Comparison of ENCODE assay signal across 18 cellular contexts in genomic region chr1:18160290-18160942, GRCh38. TPM values are rescaled to one million over a fixed set of nuclear protein-coding genes. Genes with fewer than 3 reads are reported as not detected.
DNase-seq lines count a peak whose midpoint lies in the region; ATAC-seq and TF ChIP-seq lines count a peak whose summit lies in the region.
"Had no signal": no experiment of that assay in that cellular context is flagged by ENCODE, and none has a peak within 500 bp of the region (broad histone marks: within the 10 kb centered on the region; RNA-seq: fewer than 3 reads in every experiment).

No MANE protein-coding gene starts in this region.

- no peaks in the 10 kb centered on the region for H3K27me3 ChIP-seq in adrenal gland
- H3K27me3 ChIP-seq in mucosa of rectum (ENCODE audit: control insufficient read depth in 2 of 2, insufficient read depth in 2 of 2, low read length in 2 of 2) = peaks cover 0 to 3% of the 10 kb centered on the region in 2 donors
- peaks cover 9% of the 10 kb centered on the region for H3K27me3 ChIP-seq in transverse colon

- peak overlapping the region in 3 of 5 donors; percentile 42 to 89 (median 63) for H3K27ac ChIP-seq in adrenal gland
- H3K27ac ChIP-seq in mucosa of rectum (ENCODE audit: low read depth in 2 of 2, low read length in 2 of 2) = peak overlapping the region; percentile 52 to 58
- H3K27ac ChIP-seq in transverse colon = peak overlapping the region; percentile 39 to 63 (median 40)
- H3K27ac ChIP-seq: SK-N-MC had no signal

- H3K9me3 ChIP-seq in adrenal gland (replicated peaks in 1 of 3) = no peaks in the 10 kb centered on the region
- H3K9me3 ChIP-seq in mucosa of rectum (ENCODE audit: control insufficient read depth in 2 of 2, low read length in 2 of 2) = no peaks in the 10 kb centered on the region
- no peaks in the 10 kb centered on the region for H3K9me3 ChIP-seq in transverse colon
- H3K9me3 ChIP-seq: esophagus squamous epithelium had no signal

- ATAC-seq in GM18907 (IDR thresholded peaks at IDR 0.05; ENCODE audit: unreplicated experiment) = no peak
- ATAC-seq: CD8-positive, alpha-beta T cell; stimulated activated naive CD8-positive, alpha-beta T cell treated with anti-CD3 and anti-CD28 coated beads, Interleukin-15, amount 100 ng/mL, for 72 hours had no signal

- in situ Hi-C loops in transverse colon (cut with MboI; ENCODE audit: low pct_ligation_motif_present in 1 of 4, low pct_unique_long_range_greater_than_20kb in 1 of 4, low sequenced_read_pairs in 3 of 4) = no loop called here

- peak in 6 of 7 donors; percentile 51 to 81 (median 68) for DNase-seq in adrenal gland
- DNase-seq in cardiac septum (ENCODE audit: low spot score) = peak; percentile 17
- DNase-seq in transverse colon = peak; percentile 59
- no peak for DNase-seq in dermis blood vessel endothelial cell
- no peak for DNase-seq in retina
- DNase-seq in activated CD8-positive, alpha-beta memory T cell treated with anti-CD3 and anti-CD28 coated beads, Interleukin-2, amount 50 U/mL, for 48 hours = no peak
- DNase-seq: activated naive CD4-positive, alpha-beta T cell; CD8-positive, alpha-beta T cell; esophagus squamous epithelium; Kasumi-1; NCI-H2081 treated with DMSO at 0.1 percent for 48 hours; stimulated activated naive CD8-positive, alpha-beta T cell treated with anti-CD3 and anti-CD28 coated beads, Interleukin-15, amount 100 ng/mL, for 72 hours had no signal

- 68 to 81% (median 75%) methylated on average over 13 of the region's 13 CpGs for WGBS in adrenal gland, 4 donors
- 32 to 50% methylated on average over 4 to 13 of the region's 13 CpGs for WGBS in transverse colon (ENCODE audit: low coverage in 1 of 2), 2 donors

- H3K4me1 ChIP-seq in adrenal gland (replicated peaks in 1 of 2) (no peaks in the 10 kb centered on the region), mucosa of rectum (ENCODE audit: control insufficient read depth in 2 of 2, insufficient read depth in 2 of 2, low read length in 2 of 2) (peaks cover 0 to 11% of the 10 kb centered on the region in 2 donors), transverse colon (peaks cover 0 to 19% (median 3%) of the 10 kb centered on the region in 4 donors)

- H3K9ac ChIP-seq in mucosa of rectum (ENCODE audit: low read depth in 1 of 2, low read length in 2 of 2) = peak overlapping the region; percentile 5 to 23

- TF ChIP-seq CTCF in adrenal gland (IDR thresholded peaks at IDR 0.05) (no peak), transverse colon (IDR thresholded peaks at IDR 0.05) (no peak)

- intact Hi-C loops in adrenal gland (cut with DNase I) = no loop called here
- intact Hi-C loops in cardiac septum (cut with DNase I) = no loop called here
- intact Hi-C loops in transverse colon (cut with DNase I; ENCODE audit: low total_unique reads) = no loop called here

- TF ChIP-seq POLR2A in adrenal gland (IDR thresholded peaks at IDR 0.05) (no peak), transverse colon (IDR thresholded peaks at IDR 0.05) (no peak)

- H3K4me3 ChIP-seq in adrenal gland (no peak overlapping the region), mucosa of rectum (ENCODE audit: low read length in 2 of 2) (no peak overlapping the region), transverse colon (no peak overlapping the region)
- H3K4me3 ChIP-seq: esophagus squamous epithelium, SK-N-MC had no signal

- TF ChIP-seq EP300 in transverse colon (IDR thresholded peaks at IDR 0.05; ENCODE audit: low read depth) = no peak

- H3K36me3 ChIP-seq in adrenal gland (replicated peaks in 1 of 2) (no peaks in the 10 kb centered on the region), mucosa of rectum (ENCODE audit: control insufficient read depth in 2 of 2, insufficient read depth in 2 of 2, low read length in 2 of 2) (no peaks in the 10 kb centered on the region), transverse colon (no peaks in the 10 kb centered on the region)
- H3K36me3 ChIP-seq: esophagus squamous epithelium had no signal

RNA-seq across cellular contexts. Expression of gene IGSF21, which starts 52.8 kb away (rescaled TPM):
- total RNA-seq in adrenal gland (10 to 100 TPM in 4 of 8 donors, 1 to 10 TPM in 3, under 1 TPM in 1; 0.18 to 16.4 (median 9.9) TPM), cardiac septum (1.00 TPM), transverse colon (1 to 10 TPM in 3 of 4 donors, not detected in 1; 1.1 to 6.8 (median 1.6) TPM), dermis blood vessel endothelial cell (not detected in 2 replicates)
- polyA plus RNA-seq in adrenal gland = 10 to 100 TPM in 1 of 3 donors, 1 to 10 TPM in 2; 3.3 to 10.7 (median 4.3) TPM
- total RNA-seq: activated CD8-positive, alpha-beta memory T cell treated with anti-CD3 and anti-CD28 coated beads for 36 hours; CD8-positive, alpha-beta T cell; G401; renal cortical epithelial cell had no signal

Comparison
In these comparisons a context has a peak if more than half of its experiments do, and no peak if none do; other contexts are left out.
1. DNase-seq: peak in adrenal gland (6 of 7), cardiac septum (single experiment) and transverse colon (single experiment); none in dermis blood vessel endothelial cell (single experiment), retina (single experiment) and activated CD8-positive, alpha-beta memory T cell treated with anti-CD3 and anti-CD28 coated beads, Interleukin-2, amount 50 U/mL, for 48 hours (single experiment).
2. Peak in every context shown above with its lines, with median percentiles within 50 percentile points of each other: H3K27ac ChIP-seq.